2 cellular contexts compared by ENCODE assay signal in genomic region chr13:52213920-52214319, GRCh38. TPM values are rescaled to one million over a fixed set of nuclear protein-coding genes. Genes with fewer than 3 reads are reported as not detected.
DNase-seq lines count a peak whose midpoint lies in the region; ATAC-seq, FAIRE-seq and TF ChIP-seq lines count a peak whose summit lies in the region.
"Not testable (repeated sequence)": the region's sequence is repeated elsewhere in the genome, so short reads cannot be mapped to it uniquely, and the experiment has no call there.

No MANE protein-coding gene starts in this region.

- not testable (repeated sequence) for H4K20me1 ChIP-seq in K562 (replicated peaks; ENCODE audit: control insufficient read depth, insufficient read depth, low read length)

- not testable (repeated sequence) for H3K4me2 ChIP-seq in K562 (ENCODE audit: insufficient read depth, low read length)

- not testable (repeated sequence) for H3K36me3 ChIP-seq in HEK293 (ENCODE audit: control insufficient read depth in 2 of 2, insufficient read depth in 1 of 2, low read length in 2 of 2); K562 (ENCODE audit: control insufficient read depth, insufficient read depth, low read length)

- not testable (repeated sequence) for DNase-seq in K562 (ENCODE audit: extremely low read depth in 1 of 4, low spot score in 3 of 4)

- TF ChIP-seq EP300 in K562 (IDR thresholded peaks at IDR 0.05; ENCODE audit: low read length), result not testable (repeated sequence)

- H3K9ac ChIP-seq in K562 (ENCODE audit: insufficient read depth in 1 of 2, low read depth in 2 of 2, low read length in 2 of 2), result not testable (repeated sequence)

- FAIRE-seq in K562 (lab: Jason Lieb, UNC), result not testable (repeated sequence)

- BruUV-seq in K562 (replicated peaks; lab: Mats Ljungman, UMichigan), result not testable (repeated sequence)

- H3K27ac ChIP-seq in HEK293 (ENCODE audit: extremely low read depth, low read depth, low read length); K562 (ENCODE audit: extremely low read depth, low read depth, low read length): not testable (repeated sequence)

- H3K27me3 ChIP-seq in K562 (ENCODE audit: control insufficient read depth in 2 of 2, insufficient read depth in 2 of 2, low read length in 2 of 2), result not testable (repeated sequence)

- TF ChIP-seq CTCF in HEK293 (tag by site-specific recombination; IDR thresholded peaks at IDR 0.05); K562 (IDR thresholded peaks at IDR 0.05 in 2 of 3, conservative IDR thresholded peaks at IDR 0.05 in 1 of 3; ENCODE audit: insufficient read depth in 2 of 3, low read depth in 1 of 3, low read length in 3 of 3): not testable (repeated sequence)

- in situ Hi-C loops in K562 (cut with MboI), result not testable (repeated sequence)

- intact Hi-C loops in K562 (cut with micrococcal nuclease), result not testable (repeated sequence)

- CTCF ChIA-PET in HEK293 (lab: Yijun Ruan, JAX); K562 (lab: Yijun Ruan, JAX; ENCODE audit: low intra/inter-chr PET ratio): not testable (repeated sequence)

- not testable (repeated sequence) for ATAC-seq in K562

- not testable (repeated sequence) for H2AFZ ChIP-seq in K562 (ENCODE audit: low read depth, low read length)

- H3K4me3 ChIP-seq in HEK293 (ENCODE audit: low read depth, low read length); K562: not testable (repeated sequence)

- 63% methylated on average over 1 of the region's 1 CpG for WGBS in K562 (ENCODE audit: insufficient coverage, low coverage, missing lambda C conversion rate)

- not testable (repeated sequence) for H3K9me1 ChIP-seq in K562 (ENCODE audit: control insufficient read depth, insufficient read depth, low read length)

- H3K79me2 ChIP-seq in K562 (ENCODE audit: control insufficient read depth, insufficient read depth, low read length), result not testable (repeated sequence)

- not testable (repeated sequence) for TF ChIP-seq POLR2A in K562 (conservative IDR thresholded peaks at IDR 0.05)

- POLR2A ChIA-PET in HEK293 (lab: Yijun Ruan, JAX); K562 (lab: Yijun Ruan, JAX): not testable (repeated sequence)

- not testable (repeated sequence) for TF ChIP-seq RAD21 in K562 (CRISPR knock-in tag; conservative IDR thresholded peaks at IDR 0.05 in 1 of 2, IDR thresholded peaks at IDR 0.05 in 1 of 2)

- H3K9me3 ChIP-seq in HEK293 (ENCODE audit: control insufficient read depth, insufficient read depth, low read depth, low read length); K562 (replicated peaks; ENCODE audit: control insufficient read depth, insufficient read depth, low read depth, low read length): not testable (repeated sequence)

- not testable (repeated sequence) for H3K4me1 ChIP-seq in HEK293 (ENCODE audit: control insufficient read depth, insufficient read depth, low read length); K562 (replicated peaks in 1 of 2; ENCODE audit: control insufficient read depth in 2 of 2, insufficient read depth in 2 of 2, low read length in 2 of 2)

TF ChIP-seq in HEK293, 187 proteins besides CTCF, POLR2A, EP300 and RAD21:
- TF ChIP-seq ZNF146 (tag by site-specific recombination; IDR thresholded peaks at IDR 0.05), result peak; percentile 62
TF ChIP-seq in HEK293: peak in this region for 1; not testable (repeated sequence) for 186.

TF ChIP-seq in K562, 482 proteins besides CTCF, POLR2A, EP300 and RAD21:
- TF ChIP-seq ZNF146 (CRISPR knock-in tag; IDR thresholded peaks at IDR 0.05; ENCODE audit: unreplicated experiment), result peak; percentile 63

RNA-seq across cellular contexts. Expression of gene NEK3, which starts 54.5 kb away (rescaled TPM):
- total RNA-seq in K562 (2011; cell fraction: chromatin; rRNA removed; ENCODE audit: low replicate concordance), result 4.2 and 12.8 TPM in 2 replicates
- 1.8 and 3.4 TPM in 2 replicates for total RNA-seq in K562 (2011; cell fraction: nucleolus; rRNA removed)
- 3.9 and 6.0 TPM in 2 replicates for total RNA-seq in K562 (2011; cell fraction: nucleoplasm; rRNA removed)
- total RNA-seq in K562 (2014; rRNA removed) (5.3 and 6.4 TPM in 2 replicates), K562 (2014; rRNA removed; fragmentation: Illumina TruSeq; extraction: Trizol) (7.1 and 8.3 TPM in 2 replicates), K562 (2015; rRNA removed; fragmentation: Illumina TruSeq; extraction: Trizol) (6.7 and 7.5 TPM in 2 replicates), K562 (2021) (3.6 and 6.2 TPM in 2 replicates)
- polyA plus RNA-seq in K562 (2011; rRNA removed) (4.8 and 10.0 TPM in 2 replicates), K562 (2014; fragmentation: Illumina TruSeq; extraction: Trizol) (8.7 and 10.3 TPM in 2 replicates), K562 (2014; fragmentation: Nextera tagmentation; extraction: Ambion mirVana) (10 to 100 TPM in 1 of 2 experiments, 1 to 10 TPM in 1; 9.3 to 11.0 TPM), K562 (2014; rRNA removed) (6.4 and 9.9 TPM in 2 replicates)
- 1.5 and 2.3 TPM in 2 replicates for polyA plus RNA-seq in K562 (2011; cell fraction: cytosol; rRNA removed)
- 4.6 and 4.7 TPM in 2 replicates for polyA plus RNA-seq in K562 (2011; cell fraction: nucleus; rRNA removed)
- polyA plus RNA-seq in K562 (2012), result 5.4 and 6.5 TPM in 2 replicates
- 4.1 and 9.6 TPM in 2 replicates for polyA minus RNA-seq in K562 (2011; rRNA and poly(A)+ RNA removed)
- 3.3 and 3.6 TPM in 2 replicates for polyA minus RNA-seq in K562 (2011; cell fraction: cytosol; rRNA and poly(A)+ RNA removed)
- 1.2 and 1.4 TPM in 2 replicates for polyA minus RNA-seq in K562 (2011; cell fraction: nucleus; rRNA and poly(A)+ RNA removed)
